ENCODE assay signal across 18 cellular contexts in the genomic region with DNA sequence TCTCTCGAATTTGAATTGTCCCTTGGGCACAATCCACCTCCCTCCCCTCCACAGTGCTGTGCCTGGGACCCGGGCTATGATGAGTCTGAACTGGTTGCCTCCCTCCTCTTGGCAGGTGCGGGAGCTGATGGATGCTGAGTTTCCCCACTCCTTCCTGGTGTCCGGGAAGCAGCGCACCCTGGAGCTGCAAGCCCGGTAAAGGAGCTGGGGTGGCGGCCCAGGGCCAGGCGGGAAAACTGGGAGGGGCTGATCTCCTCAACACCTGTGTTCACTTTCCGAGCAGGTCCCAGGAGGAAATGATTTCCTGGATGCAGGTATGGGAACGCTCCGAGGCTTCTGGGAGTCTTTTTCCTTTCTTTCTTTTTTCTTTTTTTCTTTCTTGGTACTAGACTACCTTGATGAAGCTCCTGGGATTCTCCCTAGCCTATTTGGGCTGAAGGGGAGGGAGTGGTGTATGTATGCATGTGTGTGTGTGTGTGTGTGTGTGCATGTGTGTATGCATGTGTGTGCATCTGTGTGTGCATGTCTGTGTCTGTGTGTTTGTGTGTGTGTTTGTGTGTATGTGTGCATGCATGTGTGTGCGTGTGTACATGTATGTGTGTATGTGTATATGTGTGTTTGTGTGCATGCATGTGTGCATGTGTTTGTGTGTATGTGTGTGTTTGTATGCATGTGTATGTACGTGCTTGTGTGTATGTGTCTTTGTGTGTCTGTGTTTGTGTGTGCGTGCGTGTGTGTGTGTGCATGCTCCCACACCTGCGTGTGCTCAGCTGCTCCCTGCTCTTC. TPM values are rescaled to one million over a fixed set of nuclear protein-coding genes. Genes with fewer than 3 reads are reported as not detected.
DNase-seq lines count a peak whose midpoint lies in the region; ATAC-seq, FAIRE-seq and TF ChIP-seq lines count a peak whose summit lies in the region.
"Had no signal": no experiment of that assay in that cellular context is flagged by ENCODE, and none has a peak within 500 bp of the region (broad histone marks: within the 10 kb centered on the region; RNA-seq: fewer than 3 reads in every experiment).

No MANE protein-coding gene starts in this region.

- in situ Hi-C loops in HepG2 (cut with HindIII; ENCODE audit: extremely low pct_ligation_motif_present, low pct_unique_long_range_greater_than_20kb), result loop anchor here (5.0 to 10.0 kb wide), 2 partner anchors 154 to 187 kb away; a partner anchor contains a TSS

- H3K27me3 ChIP-seq in HepG2 (ENCODE audit: control insufficient read depth in 1 of 2, insufficient read depth in 2 of 2, low read length in 2 of 2) (peaks cover 0 to 14% of the 10 kb centered on the region in 2 experiments; a peak in 3 of 5 replicates), right lobe of liver (no peaks in the 10 kb centered on the region), esophagus squamous epithelium (no peaks in the 10 kb centered on the region)
- H3K27me3 ChIP-seq: BLaER1, right atrium auricular region had no signal

- intact Hi-C loops in HepG2 (cut with micrococcal nuclease; ENCODE audit: unreplicated experiment), result no loop called here
- intact Hi-C loops in right lobe of liver (cut with DNase I), result loop anchor here in 1 of 2 donors (10.0 kb wide), 1 partner anchor 184 kb away; no protein-coding TSS in a partner anchor
- intact Hi-C loops in esophagus squamous epithelium (cut with DNase I), result loop anchor here (10.0 kb wide), 1 partner anchor 154 kb away; a partner anchor contains a TSS

- TF ChIP-seq RAD21 in HepG2 (CRISPR knock-in tag; IDR thresholded peaks at IDR 0.05), result no peak

- H3K9me3 ChIP-seq in HepG2 (ENCODE audit: low read length) (no peaks in the 10 kb centered on the region), right lobe of liver (no peaks in the 10 kb centered on the region), esophagus squamous epithelium (no peaks in the 10 kb centered on the region)
- H3K9me3 ChIP-seq: BLaER1, right atrium auricular region had no signal

- TF ChIP-seq CTCF in HepG2 (CRISPR knock-in tag; IDR thresholded peaks at IDR 0.05), result no peak
- TF ChIP-seq CTCF in right lobe of liver (IDR thresholded peaks at IDR 0.05), result no peak
- TF ChIP-seq CTCF in esophagus squamous epithelium (IDR thresholded peaks at IDR 0.05), result peak in 1 of 6 experiments; percentile 13

- no peak overlapping the region for H3K4me2 ChIP-seq in HepG2 (ENCODE audit: low read depth, low read length)
- H3K4me2 ChIP-seq: BLaER1 had no signal

- H3K4me1 ChIP-seq in HepG2 (ENCODE audit: insufficient read depth, low read length) (peaks cover 58% of the 10 kb centered on the region), right lobe of liver (peaks cover 0 to 48% (median 19%) of the 10 kb centered on the region in 4 donors), esophagus squamous epithelium (peaks cover 25 to 76% (median 28%) of the 10 kb centered on the region in 3 donors)

- 38% methylated on average over 16 of the region's 16 CpGs for WGBS in HepG2 (ENCODE audit: low lambda C conversion rate)
- 77% methylated on average over 8 of the region's 16 CpGs for WGBS in right lobe of liver (ENCODE audit: insufficient coverage, low coverage, low lambda C conversion rate, missing lambda C conversion rate)
- 46 to 57% methylated on average over 7 to 12 of the region's 16 CpGs for WGBS in esophagus squamous epithelium, 2 donors

- TF ChIP-seq EP300 in HepG2 (IDR thresholded peaks at IDR 0.05; ENCODE audit: low read depth in 2 of 2, low read length in 2 of 2) (no peak), HepG2 (CRISPR knock-in tag; IDR thresholded peaks at IDR 0.05; ENCODE audit: borderline replicate concordance) (no peak)

- H3K9ac ChIP-seq in HepG2 (ENCODE audit: insufficient read depth, low read depth, low read length), result no peak overlapping the region
- H3K9ac ChIP-seq: BLaER1 had no signal

- POLR2A ChIA-PET in HepG2 (lab: Yijun Ruan, JAX), result interaction anchor here (2.8 kb wide), 1 partner anchor 156 kb away, joined by 10 read pairs; no protein-coding TSS in a partner anchor

- no peak overlapping the region for H3K4me3 ChIP-seq in HepG2 (replicated peaks in 1 of 3; ENCODE audit: insufficient read depth in 1 of 3, low read depth in 2 of 3, low read length in 3 of 3)
- no peak overlapping the region for H3K4me3 ChIP-seq in right lobe of liver
- H3K4me3 ChIP-seq in esophagus squamous epithelium, result no peak overlapping the region
- H3K4me3 ChIP-seq: BLaER1, right atrium auricular region had no signal

- TF ChIP-seq POLR2A in HepG2 (IDR thresholded peaks at IDR 0.05; ENCODE audit: insufficient read depth in 1 of 2, low read depth in 2 of 2, low read length in 2 of 2) (no peak), right lobe of liver (IDR thresholded peaks at IDR 0.05) (no peak), esophagus squamous epithelium (IDR thresholded peaks at IDR 0.05) (no peak)

- no TSS peak for BruUV-seq in HepG2 (replicated peaks; lab: Mats Ljungman, UMichigan)

- DNase-seq in HepG2 (ENCODE audit: low spot score) (no peak), right lobe of liver (no peak), NCI-H526 treated with DMSO at 0.1 percent for 48 hours (lab: John Stamatoyannopoulos, UW) (peak; percentile 78), esophagus squamous epithelium (lab: John Stamatoyannopoulos, UW) (no peak), T-helper 9 cell (no peak), Kasumi-1 (lab: John Stamatoyannopoulos, UW) (no peak)
- DNase-seq: activated CD4-positive, alpha-beta T cell treated with anti-CD3 and anti-CD28 coated beads for 36 hours; effector CD4-positive, alpha-beta T cell; foreskin melanocyte; MV-4-11; stimulated activated CD4-positive, alpha-beta T cell treated with anti-CD3 and anti-CD28 coated beads, Interleukin-4, amount 100 ng/mL, for 1 hour; stimulated activated naive CD4-positive, alpha-beta T cell had no signal

- no peak for FAIRE-seq in HepG2 (lab: Jason Lieb, UNC)

- no peaks in the 10 kb centered on the region for H4K20me1 ChIP-seq in HepG2 (ENCODE audit: insufficient read depth, low read length)
- H4K20me1 ChIP-seq: BLaER1 had no signal

- no peak overlapping the region for H3K27ac ChIP-seq in HepG2 (ENCODE audit: extremely low read length, insufficient read depth, low read length)
- H3K27ac ChIP-seq in right lobe of liver, result no peak overlapping the region
- H3K27ac ChIP-seq in esophagus squamous epithelium, result peak overlapping the region in 3 of 4 donors; percentile 5 to 21 (median 10)
- H3K27ac ChIP-seq: BLaER1, right atrium auricular region had no signal

- no peaks in the 10 kb centered on the region for H3K79me2 ChIP-seq in HepG2 (ENCODE audit: insufficient read depth, low read length)

- ATAC-seq in HepG2 (no peak), right lobe of liver (no peak), HG02678 (IDR thresholded peaks at IDR 0.05; ENCODE audit: unreplicated experiment) (no peak), HG03432 (IDR thresholded peaks at IDR 0.05; ENCODE audit: unreplicated experiment) (no peak)
- ATAC-seq: activated CD4-positive, alpha-beta T cell treated with anti-CD3 and anti-CD28 coated beads for 36 hours; activated T-helper 17 cell treated with anti-CD3 and anti-CD28 coated beads, Interleukin-2, amount 50 U/mL, for 72 hours had no signal

- no peaks in the 10 kb centered on the region for H3K36me3 ChIP-seq in HepG2 (replicated peaks in 1 of 2; ENCODE audit: control insufficient read depth in 1 of 2, insufficient read depth in 2 of 2, low read length in 2 of 2)
- H3K36me3 ChIP-seq in right lobe of liver, result no peaks in the 10 kb centered on the region
- H3K36me3 ChIP-seq in esophagus squamous epithelium, result no peaks in the 10 kb centered on the region
- H3K36me3 ChIP-seq: BLaER1, right atrium auricular region had no signal

- CTCF ChIA-PET in HepG2 (lab: Yijun Ruan, JAX; ENCODE audit: low intra/inter-chr PET ratio, low total read pairs), result interaction anchor here (1.9 to 7.8 kb wide), 2 partner anchors 8 to 188 kb away, joined by 4 to 268 read pairs; no protein-coding TSS in a partner anchor

- no peak overlapping the region for H2AFZ ChIP-seq in HepG2 (ENCODE audit: low read length)

RNA-seq across cellular contexts. Expression of a gene that starts 15.2 kb away (rescaled TPM):
- not detected in 2 replicates for total RNA-seq in HepG2 (2016; rRNA removed; fragmentation: Illumina TruSeq; extraction: Trizol)
- total RNA-seq in HepG2 (2016; cell fraction: cytosol; rRNA removed; fragmentation: Illumina TruSeq; extraction: Trizol; ENCODE audit: low read depth), result not detected in 2 replicates
- not detected in 2 replicates for total RNA-seq in HepG2 (2016; cell fraction: insoluble cytoplasmic fraction; rRNA removed; fragmentation: Illumina TruSeq; extraction: Trizol)
- total RNA-seq in HepG2 (2016; cell fraction: membrane; rRNA removed; fragmentation: Illumina TruSeq; extraction: Trizol), result not detected in 2 replicates
- total RNA-seq in HepG2 (2016; cell fraction: nucleus; rRNA removed; fragmentation: Illumina TruSeq; extraction: Trizol), result not detected in 2 replicates
- polyA plus RNA-seq in HepG2 (2011; rRNA removed), result 0.03 TPM in 1 of 2 replicates, not detected in the other
- polyA plus RNA-seq in HepG2 (2011; cell fraction: cytosol; rRNA removed), result not detected in 2 replicates
- polyA plus RNA-seq in HepG2 (2011; cell fraction: nucleus; rRNA removed), result 0.13 and 0.17 TPM in 2 replicates
- polyA plus RNA-seq in HepG2 (2012), result not detected in 2 replicates
- polyA plus RNA-seq in HepG2 (2016; cell fraction: cytosol; fragmentation: Illumina TruSeq; extraction: Trizol; ENCODE audit: low read depth), result not detected in 2 replicates
- polyA plus RNA-seq in HepG2 (2016; cell fraction: insoluble cytoplasmic fraction; fragmentation: Illumina TruSeq; extraction: Trizol; ENCODE audit: low read depth), result not detected in 2 replicates
- polyA plus RNA-seq in HepG2 (2016; cell fraction: membrane; fragmentation: Illumina TruSeq; extraction: Trizol; ENCODE audit: low read depth), result not detected in 2 replicates
- not detected in 2 replicates for polyA plus RNA-seq in HepG2 (2016; cell fraction: nucleus; fragmentation: Illumina TruSeq; extraction: Trizol; ENCODE audit: insufficient read depth, low read depth)
- not detected in 2 replicates for polyA minus RNA-seq in HepG2 (2011; rRNA and poly(A)+ RNA removed; ENCODE audit: low replicate concordance)
- polyA minus RNA-seq in HepG2 (2011; cell fraction: cytosol; rRNA and poly(A)+ RNA removed), result not detected in 2 replicates
- 0.25 TPM in 1 of 2 replicates, not detected in the other for polyA minus RNA-seq in HepG2 (2011; cell fraction: nucleus; rRNA and poly(A)+ RNA removed)
- 10 to 100 TPM in 2 of 6 experiments, 1 to 10 TPM in 4; 6.6 to 15.6 (median 9.6) TPM for total RNA-seq in right lobe of liver
- 10 to 100 TPM in 1 of 4 donors, 1 to 10 TPM in 3; 2.6 to 13.4 (median 5.3) TPM for total RNA-seq in esophagus squamous epithelium
- total RNA-seq: H4 had no signal

RNA-seq across cellular contexts. Expression of a gene that starts 34.6 kb away (rescaled TPM):
- total RNA-seq in HepG2 (2016; rRNA removed; fragmentation: Illumina TruSeq; extraction: Trizol), result 115 and 144 TPM in 2 replicates
- total RNA-seq in HepG2 (2016; cell fraction: cytosol; rRNA removed; fragmentation: Illumina TruSeq; extraction: Trizol; ENCODE audit: low read depth), result 53.5 and 64.3 TPM in 2 replicates
- total RNA-seq in HepG2 (2016; cell fraction: insoluble cytoplasmic fraction; rRNA removed; fragmentation: Illumina TruSeq; extraction: Trizol), result 99.7 and 146 TPM in 2 replicates
- 112 and 127 TPM in 2 replicates for total RNA-seq in HepG2 (2016; cell fraction: membrane; rRNA removed; fragmentation: Illumina TruSeq; extraction: Trizol)
- 129 and 139 TPM in 2 replicates for total RNA-seq in HepG2 (2016; cell fraction: nucleus; rRNA removed; fragmentation: Illumina TruSeq; extraction: Trizol)
- polyA plus RNA-seq in HepG2 (2011; rRNA removed), result 86.2 and 96.1 TPM in 2 replicates
- polyA plus RNA-seq in HepG2 (2011; cell fraction: cytosol; rRNA removed), result 84.5 and 90.6 TPM in 2 replicates
- 168 and 184 TPM in 2 replicates for polyA plus RNA-seq in HepG2 (2011; cell fraction: nucleus; rRNA removed)
- 90.8 and 127 TPM in 2 replicates for polyA plus RNA-seq in HepG2 (2012)
- 50.6 and 64.6 TPM in 2 replicates for polyA plus RNA-seq in HepG2 (2016; cell fraction: cytosol; fragmentation: Illumina TruSeq; extraction: Trizol; ENCODE audit: low read depth)
- polyA plus RNA-seq in HepG2 (2016; cell fraction: insoluble cytoplasmic fraction; fragmentation: Illumina TruSeq; extraction: Trizol; ENCODE audit: low read depth), result 92.2 and 107 TPM in 2 replicates
- 86.2 and 95.7 TPM in 2 replicates for polyA plus RNA-seq in HepG2 (2016; cell fraction: membrane; fragmentation: Illumina TruSeq; extraction: Trizol; ENCODE audit: low read depth)
- polyA plus RNA-seq in HepG2 (2016; cell fraction: nucleus; fragmentation: Illumina TruSeq; extraction: Trizol; ENCODE audit: insufficient read depth, low read depth), result 185 and 196 TPM in 2 replicates
- polyA minus RNA-seq in HepG2 (2011; rRNA and poly(A)+ RNA removed; ENCODE audit: low replicate concordance), result 134 and 163 TPM in 2 replicates
- 32.2 and 36.3 TPM in 2 replicates for polyA minus RNA-seq in HepG2 (2011; cell fraction: cytosol; rRNA and poly(A)+ RNA removed)
- polyA minus RNA-seq in HepG2 (2011; cell fraction: nucleus; rRNA and poly(A)+ RNA removed), result 109 and 138 TPM in 2 replicates
- 10 to 100 TPM; 56.3 to 73.7 (median 63.3) TPM for total RNA-seq in right lobe of liver
- 100 to 1,000 TPM; 101 to 153 (median 111) TPM for total RNA-seq in esophagus squamous epithelium

Comparison
In these comparisons a context has a peak if more than half of its experiments do, and no peak if none do; other contexts are left out.
1. H3K27ac ChIP-seq: peak in esophagus squamous epithelium (3 of 4); none in HepG2 (single experiment) and right lobe of liver (0 of 3).